ENCODE assay signal across 16 cellular contexts in the genomic region with DNA sequence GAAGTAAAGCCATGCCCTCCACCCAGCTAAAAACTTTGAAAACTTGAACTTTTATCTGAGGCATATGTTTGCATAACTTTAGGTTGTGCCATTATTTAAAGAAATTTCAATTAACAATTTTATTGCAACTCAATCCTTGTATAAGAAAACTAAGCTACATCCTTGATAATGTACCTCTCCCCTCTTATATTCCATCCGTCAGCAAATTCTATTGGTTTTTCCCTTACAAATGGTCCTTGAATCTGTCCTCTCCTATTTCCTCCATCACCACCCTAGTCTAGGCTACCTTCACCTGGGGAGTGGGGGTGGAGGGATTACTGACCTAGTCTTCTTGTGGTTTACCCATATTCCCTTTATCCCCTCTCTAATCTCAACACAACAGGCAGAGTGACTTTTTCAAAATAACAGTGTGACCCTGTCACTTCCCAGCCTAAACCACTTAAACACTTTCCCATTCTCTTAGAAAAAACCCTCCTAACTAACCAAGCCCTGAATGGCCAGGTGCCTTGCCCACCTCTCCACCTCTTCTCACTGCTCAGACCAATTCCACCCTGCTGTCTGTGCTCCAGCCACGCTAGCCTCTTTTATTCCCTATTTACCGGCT. TPM values are rescaled to one million over a fixed set of nuclear protein-coding genes. Genes with fewer than 3 reads are reported as not detected.
DNase-seq lines count a peak whose midpoint lies in the region; ATAC-seq, FAIRE-seq and TF ChIP-seq lines count a peak whose summit lies in the region.
"Had no signal": no experiment of that assay in that cellular context is flagged by ENCODE, and none has a peak within 500 bp of the region (broad histone marks: within the 10 kb centered on the region; RNA-seq: fewer than 3 reads in every experiment).

No MANE protein-coding gene starts in this region.

- CTCF ChIA-PET in HepG2 (lab: Yijun Ruan, JAX; ENCODE audit: low intra/inter-chr PET ratio, low total read pairs) = no interaction called here

- peaks cover 7% of the 10 kb centered on the region for H3K4me1 Mint-ChIP-seq in astrocyte (ENCODE audit: low read depth, unreplicated experiment)

- H3K4me3 Mint-ChIP-seq in astrocyte (ENCODE audit: unreplicated experiment) = no peak overlapping the region

- no peak overlapping the region for H3K4me3 ChIP-seq in HepG2 (replicated peaks in 1 of 3; ENCODE audit: insufficient read depth in 1 of 3, low read depth in 2 of 3, low read length in 3 of 3)
- no peak overlapping the region for H3K4me3 ChIP-seq in right lobe of liver
- no peak overlapping the region for H3K4me3 ChIP-seq in astrocyte (ENCODE audit: insufficient read depth, low read depth, low read length)
- peak overlapping the region in 1 of 2 donors; percentile 79 for H3K4me3 ChIP-seq in tibial artery
- no peak overlapping the region for H3K4me3 ChIP-seq in foreskin fibroblast (ENCODE audit: low read depth in 1 of 2, low read length in 2 of 2)

- no peaks in the 10 kb centered on the region for H3K27me3 Mint-ChIP-seq in astrocyte (ENCODE audit: low read depth, unreplicated experiment)

- H3K9me3 Mint-ChIP-seq in astrocyte (ENCODE audit: unreplicated experiment) = no peaks in the 10 kb centered on the region

- H3K27ac ChIP-seq in HepG2 (ENCODE audit: extremely low read length, insufficient read depth, low read length) (no peak overlapping the region), right lobe of liver (no peak overlapping the region), astrocyte (ENCODE audit: low read depth, low read length) (no peak overlapping the region), tibial artery (peak overlapping the region; percentile 94), caudate nucleus (ENCODE audit: low read depth, low read length) (no peak overlapping the region)

- TF ChIP-seq POLR2A in HepG2 (IDR thresholded peaks at IDR 0.05; ENCODE audit: insufficient read depth in 1 of 2, low read depth in 2 of 2, low read length in 2 of 2) (no peak), right lobe of liver (IDR thresholded peaks at IDR 0.05) (no peak)

- intact Hi-C loops in HepG2 (cut with micrococcal nuclease; ENCODE audit: unreplicated experiment) (no loop called here), right lobe of liver (cut with DNase I) (no loop called here), tibial artery (cut with DNase I; ENCODE audit: low total_unique reads) (no loop called here), posterior cingulate gyrus (cut with DNase I) (loop anchor here (10.0 kb wide), 1 partner anchor 288 kb away; the partner anchor contains the start of gene MTF2)

- no peak for TF ChIP-seq CTCF in HepG2 (CRISPR knock-in tag; IDR thresholded peaks at IDR 0.05)
- TF ChIP-seq CTCF in right lobe of liver (IDR thresholded peaks at IDR 0.05) = no peak
- no peak for TF ChIP-seq CTCF in astrocyte (IDR thresholded peaks at IDR 0.05; ENCODE audit: insufficient read depth, low read depth, low read length)
- TF ChIP-seq CTCF in tibial artery (IDR thresholded peaks at IDR 0.05) = no peak
- no peak for TF ChIP-seq CTCF in foreskin fibroblast (IDR thresholded peaks at IDR 0.05; ENCODE audit: low read depth, low read length)

- H3K36me3 Mint-ChIP-seq in astrocyte (ENCODE audit: low read depth, unreplicated experiment) = peaks cover 2% of the 10 kb centered on the region

- H3K9me3 ChIP-seq in HepG2 (ENCODE audit: low read length) = no peaks in the 10 kb centered on the region
- no peaks in the 10 kb centered on the region for H3K9me3 ChIP-seq in right lobe of liver
- H3K9me3 ChIP-seq in astrocyte (ENCODE audit: insufficient read depth, low read depth, low read length) = no peaks in the 10 kb centered on the region
- no peaks in the 10 kb centered on the region for H3K9me3 ChIP-seq in tibial artery
- H3K9me3 ChIP-seq: Peyer's patch had no signal

- H2AFZ ChIP-seq in HepG2 (ENCODE audit: low read length) = no peak overlapping the region
- no peak overlapping the region for H2AFZ ChIP-seq in astrocyte (ENCODE audit: low read depth, low read length)

- peak overlapping the region; percentile 48 for H3K27ac Mint-ChIP-seq in astrocyte (ENCODE audit: unreplicated experiment)

- H3K79me2 ChIP-seq in HepG2 (ENCODE audit: insufficient read depth, low read length) (peaks cover 22% of the 10 kb centered on the region), astrocyte (ENCODE audit: insufficient read depth, low read length) (peaks cover 30% of the 10 kb centered on the region)

- H3K4me2 ChIP-seq in HepG2 (ENCODE audit: low read depth, low read length) (no peak overlapping the region), astrocyte (ENCODE audit: low read length) (no peak overlapping the region)

- no peak for ATAC-seq in HepG2
- no peak for ATAC-seq in right lobe of liver
- ATAC-seq: left ventricle myocardium superior had no signal

- H3K4me1 ChIP-seq in HepG2 (ENCODE audit: insufficient read depth, low read length) (peaks cover 31% of the 10 kb centered on the region), right lobe of liver (peaks cover 0 to 7% (median 2%) of the 10 kb centered on the region in 4 donors), astrocyte (ENCODE audit: insufficient read depth, low read length) (no peaks in the 10 kb centered on the region), tibial artery (peaks cover 0 to 29% (median 4%) of the 10 kb centered on the region in 4 donors)

- H3K36me3 ChIP-seq in HepG2 (replicated peaks in 1 of 2; ENCODE audit: control insufficient read depth in 1 of 2, insufficient read depth in 2 of 2, low read length in 2 of 2) = no peaks in the 10 kb centered on the region; a peak in 1 of 5 replicates
- no peaks in the 10 kb centered on the region for H3K36me3 ChIP-seq in right lobe of liver
- H3K36me3 ChIP-seq in astrocyte (ENCODE audit: insufficient read depth, low read length) = no peaks in the 10 kb centered on the region
- no peaks in the 10 kb centered on the region for H3K36me3 ChIP-seq in tibial artery
- H3K36me3 ChIP-seq: Peyer's patch had no signal

- no peak for FAIRE-seq in HepG2 (lab: Jason Lieb, UNC)
- FAIRE-seq in astrocyte (lab: Jason Lieb, UNC) = no peak
- FAIRE-seq: endometrium had no signal

- H4K20me1 ChIP-seq in HepG2 (ENCODE audit: insufficient read depth, low read length) (0 out of 2 replicates have a peak, but pooled peaks cover 6% of the 10 kb centered on the region), astrocyte (ENCODE audit: insufficient read depth, low read length) (peaks cover 24% of the 10 kb centered on the region)

- TF ChIP-seq EP300 in HepG2 (IDR thresholded peaks at IDR 0.05; ENCODE audit: low read depth in 2 of 2, low read length in 2 of 2) = no peak
- no peak for TF ChIP-seq EP300 in HepG2 (CRISPR knock-in tag; IDR thresholded peaks at IDR 0.05; ENCODE audit: borderline replicate concordance)

- in situ Hi-C loops in HepG2 (cut with HindIII; ENCODE audit: extremely low pct_ligation_motif_present, low pct_unique_long_range_greater_than_20kb) = no loop called here

- DNase-seq in HepG2 (ENCODE audit: low spot score) = no peak
- no peak for DNase-seq in right lobe of liver
- DNase-seq in NOMO-1 treated with dmso at 0.1 percent for 144 hours (lab: John Stamatoyannopoulos, UW; ENCODE audit: unreplicated experiment) = peak; percentile 28
- no peak for DNase-seq in astrocyte (ENCODE audit: low read depth)
- DNase-seq in tibial artery = no peak
- DNase-seq in foreskin fibroblast = no peak
- DNase-seq in caudate nucleus (lab: John Stamatoyannopoulos, UW) = no peak
- no peak for DNase-seq in posterior cingulate gyrus
- DNase-seq: activated CD4-positive, alpha-beta T cell treated with anti-CD3 and anti-CD28 coated beads for 48 hours; cerebellar nuclear complex; DMS79 treated with DMSO at 0.1 percent for 48 hours; left ventricle myocardium superior; NCI-H2081; NCI-H510A treated with DMSO at 0.1 percent for 48 hours; Peyer's patch had no signal

- no TSS peak for BruUV-seq in HepG2 (replicated peaks; lab: Mats Ljungman, UMichigan)

- no peak for TF ChIP-seq RAD21 in HepG2 (CRISPR knock-in tag; IDR thresholded peaks at IDR 0.05)

- POLR2A ChIA-PET in HepG2 (lab: Yijun Ruan, JAX) = no interaction called here

- H3K27me3 ChIP-seq in HepG2 (ENCODE audit: control insufficient read depth in 1 of 2, insufficient read depth in 2 of 2, low read length in 2 of 2) (peaks cover 0 to 1% of the 10 kb centered on the region in 2 experiments; a peak in 2 of 5 replicates), right lobe of liver (no peaks in the 10 kb centered on the region), astrocyte (ENCODE audit: insufficient read depth, low read length) (no peaks in the 10 kb centered on the region), tibial artery (no peaks in the 10 kb centered on the region)
- H3K27me3 ChIP-seq: Peyer's patch had no signal

- WGBS in HepG2 (ENCODE audit: low lambda C conversion rate) = 45% methylated on average over 3 of the region's 3 CpGs
- WGBS in right lobe of liver (ENCODE audit: insufficient coverage, low coverage, low lambda C conversion rate, missing lambda C conversion rate) = 83% methylated on average over 3 of the region's 3 CpGs

- H3K9ac ChIP-seq in HepG2 (ENCODE audit: insufficient read depth, low read depth, low read length) = no peak overlapping the region
- H3K9ac ChIP-seq in astrocyte (ENCODE audit: low read length) = no peak overlapping the region

RNA-seq across cellular contexts. Expression of gene EVI5, which starts 1.5 kb away (rescaled TPM):
- total RNA-seq in HepG2 (2016; rRNA removed; fragmentation: Illumina TruSeq; extraction: Trizol) (12.6 and 17.5 TPM in 2 replicates), right lobe of liver (10 to 100 TPM; 12.8 to 27.7 (median 19.0) TPM), astrocyte (80.3 and 80.4 TPM in 2 replicates)
- 27.4 and 31.9 TPM in 2 replicates for total RNA-seq in HepG2 (2016; cell fraction: cytosol; rRNA removed; fragmentation: Illumina TruSeq; extraction: Trizol; ENCODE audit: low read depth)
- 13.3 and 18.2 TPM in 2 replicates for total RNA-seq in HepG2 (2016; cell fraction: insoluble cytoplasmic fraction; rRNA removed; fragmentation: Illumina TruSeq; extraction: Trizol)
- total RNA-seq in HepG2 (2016; cell fraction: membrane; rRNA removed; fragmentation: Illumina TruSeq; extraction: Trizol) = 12.8 and 14.6 TPM in 2 replicates
- total RNA-seq in HepG2 (2016; cell fraction: nucleus; rRNA removed; fragmentation: Illumina TruSeq; extraction: Trizol) = 24.1 and 25.1 TPM in 2 replicates
- polyA plus RNA-seq in HepG2 (2011; rRNA removed) = 3.6 and 4.0 TPM in 2 replicates
- 2.4 and 2.8 TPM in 2 replicates for polyA plus RNA-seq in HepG2 (2011; cell fraction: cytosol; rRNA removed)
- polyA plus RNA-seq in HepG2 (2011; cell fraction: nucleus; rRNA removed) = 1.9 and 2.6 TPM in 2 replicates
- polyA plus RNA-seq in HepG2 (2012) = 2.4 and 3.1 TPM in 2 replicates
- polyA plus RNA-seq in HepG2 (2016; cell fraction: cytosol; fragmentation: Illumina TruSeq; extraction: Trizol; ENCODE audit: low read depth) = 0.24 and 0.27 TPM in 2 replicates
- polyA plus RNA-seq in HepG2 (2016; cell fraction: insoluble cytoplasmic fraction; fragmentation: Illumina TruSeq; extraction: Trizol; ENCODE audit: low read depth) = 7.3 and 10.4 TPM in 2 replicates
- 1.1 and 1.3 TPM in 2 replicates for polyA plus RNA-seq in HepG2 (2016; cell fraction: membrane; fragmentation: Illumina TruSeq; extraction: Trizol; ENCODE audit: low read depth)
- 6.1 and 7.9 TPM in 2 replicates for polyA plus RNA-seq in HepG2 (2016; cell fraction: nucleus; fragmentation: Illumina TruSeq; extraction: Trizol; ENCODE audit: insufficient read depth, low read depth)
- polyA minus RNA-seq in HepG2 (2011; rRNA and poly(A)+ RNA removed; ENCODE audit: low replicate concordance) = 4.4 and 9.0 TPM in 2 replicates
- polyA minus RNA-seq in HepG2 (2011; cell fraction: cytosol; rRNA and poly(A)+ RNA removed) = 7.7 and 10.7 TPM in 2 replicates
- 26.5 and 26.9 TPM in 2 replicates for polyA minus RNA-seq in HepG2 (2011; cell fraction: nucleus; rRNA and poly(A)+ RNA removed)

RNA-seq across cellular contexts. Expression of gene RPL5, which starts 45.4 kb away (rescaled TPM):
- total RNA-seq in HepG2 (2016; rRNA removed; fragmentation: Illumina TruSeq; extraction: Trizol) (2,304 and 2,854 TPM in 2 replicates), right lobe of liver (100 to 1,000 TPM; 225 to 532 (median 294) TPM), astrocyte (741 and 846 TPM in 2 replicates)
- 2,679 and 3,195 TPM in 2 replicates for total RNA-seq in HepG2 (2016; cell fraction: cytosol; rRNA removed; fragmentation: Illumina TruSeq; extraction: Trizol; ENCODE audit: low read depth)
- 2,274 and 2,770 TPM in 2 replicates for total RNA-seq in HepG2 (2016; cell fraction: insoluble cytoplasmic fraction; rRNA removed; fragmentation: Illumina TruSeq; extraction: Trizol)
- total RNA-seq in HepG2 (2016; cell fraction: membrane; rRNA removed; fragmentation: Illumina TruSeq; extraction: Trizol) = 4,681 and 5,440 TPM in 2 replicates
- total RNA-seq in HepG2 (2016; cell fraction: nucleus; rRNA removed; fragmentation: Illumina TruSeq; extraction: Trizol) = 835 and 930 TPM in 2 replicates
- polyA plus RNA-seq in HepG2 (2011; rRNA removed) = 2,158 and 2,520 TPM in 2 replicates
- 1,791 and 2,684 TPM in 2 replicates for polyA plus RNA-seq in HepG2 (2011; cell fraction: cytosol; rRNA removed)
- polyA plus RNA-seq in HepG2 (2011; cell fraction: nucleus; rRNA removed) = 439 and 543 TPM in 2 replicates
- polyA plus RNA-seq in HepG2 (2012) = 3,634 and 4,341 TPM in 2 replicates
- polyA plus RNA-seq in HepG2 (2016; cell fraction: cytosol; fragmentation: Illumina TruSeq; extraction: Trizol; ENCODE audit: low read depth) = 2,391 and 2,662 TPM in 2 replicates
- 2,258 and 2,332 TPM in 2 replicates for polyA plus RNA-seq in HepG2 (2016; cell fraction: insoluble cytoplasmic fraction; fragmentation: Illumina TruSeq; extraction: Trizol; ENCODE audit: low read depth)
- 3,797 and 4,128 TPM in 2 replicates for polyA plus RNA-seq in HepG2 (2016; cell fraction: membrane; fragmentation: Illumina TruSeq; extraction: Trizol; ENCODE audit: low read depth)
- polyA plus RNA-seq in HepG2 (2016; cell fraction: nucleus; fragmentation: Illumina TruSeq; extraction: Trizol; ENCODE audit: insufficient read depth, low read depth) = 1,172 and 1,187 TPM in 2 replicates
- 995 and 1,624 TPM in 2 replicates for polyA minus RNA-seq in HepG2 (2011; rRNA and poly(A)+ RNA removed; ENCODE audit: low replicate concordance)
- 597 and 687 TPM in 2 replicates for polyA minus RNA-seq in HepG2 (2011; cell fraction: cytosol; rRNA and poly(A)+ RNA removed)
- polyA minus RNA-seq in HepG2 (2011; cell fraction: nucleus; rRNA and poly(A)+ RNA removed) = 346 and 489 TPM in 2 replicates

Comparison
In these comparisons a context has a peak if more than half of its experiments do, and no peak if none do; other contexts are left out.
1. H3K27ac ChIP-seq: peak in tibial artery (2 of 2); none in HepG2 (single experiment), right lobe of liver (0 of 3), astrocyte (single experiment) and caudate nucleus (single experiment).